In genomic region chr3:48435774-48436476, GRCh38 we compare ENCODE assay signal across 1 cellular context.
A peak's percentile ranks its signal among the peaks of the same experiment; 100 is the strongest.
TF ChIP-seq lines count a peak whose summit lies in the region.

No MANE protein-coding gene starts in this region.

TF ChIP-seq in HepG2, 621 proteins besides CTCF, POLR2A, EP300 and RAD21 (continued from another document and continues in another):
- 0 out of 4 replicates have a peak, but pooled peaks of 1 of the 2 experiments have one; percentile 51 for TF ChIP-seq ATF4 (CRISPR knock-in tag; IDR thresholded peaks at IDR 0.05)
- TF ChIP-seq ELF1 (CRISPR knock-in tag; IDR thresholded peaks at IDR 0.05), result peak; percentile 38; the same call in 1 of the 2 replicates
- 0 out of 2 replicates have a peak, but pooled peaks have one; percentile 20 for TF ChIP-seq NFYC (CRISPR knock-in tag; IDR thresholded peaks at IDR 0.05)
- peak; percentile 53; the same call in 1 of the 2 replicates for TF ChIP-seq ZNF230 (CRISPR knock-in tag; IDR thresholded peaks at IDR 0.05)
- 0 out of 2 replicates have a peak, but pooled peaks have one; percentile 54 for TF ChIP-seq ZFP1 (CRISPR knock-in tag; IDR thresholded peaks at IDR 0.05)
- TF ChIP-seq ZFP36 (IDR thresholded peaks at IDR 0.05; ENCODE audit: borderline replicate concordance, low read depth, low read length, partially characterized antibody), result peak; percentile 40
- peak; percentile 49; the same call in 1 of the 2 replicates for TF ChIP-seq ARID4A (CRISPR knock-in tag; IDR thresholded peaks at IDR 0.05; ENCODE audit: borderline replicate concordance)
- peak; percentile 89 for TF ChIP-seq ZNF501 (CRISPR knock-in tag; IDR thresholded peaks at IDR 0.05)
- TF ChIP-seq SAP130 (CRISPR knock-in tag; IDR thresholded peaks at IDR 0.05; ENCODE audit: low read depth), result peak; percentile 61
- peak; percentile 62 for TF ChIP-seq ZMYM4 (CRISPR knock-in tag; IDR thresholded peaks at IDR 0.05)
- peak; percentile 36; the same call in 1 of the 2 replicates for TF ChIP-seq BHLHE40 (IDR thresholded peaks at IDR 0.05; ENCODE audit: low read length)
- TF ChIP-seq ZNF552 (CRISPR knock-in tag; IDR thresholded peaks at IDR 0.05; ENCODE audit: borderline replicate concordance), result no peak
- TF ChIP-seq TSC22D2 (CRISPR knock-in tag; IDR thresholded peaks at IDR 0.05; ENCODE audit: borderline replicate concordance), result 0 out of 2 replicates have a peak, but pooled peaks have one; percentile 58
- TF ChIP-seq FOXC1 (CRISPR knock-in tag; IDR thresholded peaks at IDR 0.05; ENCODE audit: borderline replicate concordance), result 0 out of 2 replicates have a peak, but pooled peaks have one; percentile 46
- TF ChIP-seq TBP (CRISPR knock-in tag; IDR thresholded peaks at IDR 0.05), result no peak
- TF ChIP-seq TFE3 (CRISPR knock-in tag; IDR thresholded peaks at IDR 0.05), result peak; percentile 43; the same call in 1 of the 2 replicates
- TF ChIP-seq MAFG (CRISPR knock-in tag; IDR thresholded peaks at IDR 0.05), result no peak
- TF ChIP-seq ZBTB26 (CRISPR knock-in tag; IDR thresholded peaks at IDR 0.05; ENCODE audit: borderline replicate concordance), result peak; percentile 73
- TF ChIP-seq RARA (CRISPR knock-in tag; IDR thresholded peaks at IDR 0.05), result 0 out of 2 replicates have a peak, but pooled peaks have one; percentile 23
- TF ChIP-seq ZNF142 (CRISPR knock-in tag; IDR thresholded peaks at IDR 0.05), result no peak
- no peak; the same call in 2 of the 3 replicates for TF ChIP-seq MXI1 (IDR thresholded peaks at IDR 0.05; ENCODE audit: borderline replicate concordance, low read depth, low read length)
- 0 out of 2 replicates have a peak, but pooled peaks have one; percentile 33 for TF ChIP-seq ZNF503 (CRISPR knock-in tag; IDR thresholded peaks at IDR 0.05)
- TF ChIP-seq SP1 (IDR thresholded peaks at IDR 0.05), result no peak
- peak; percentile 34; the same call in 1 of the 2 replicates for TF ChIP-seq SP1 (CRISPR knock-in tag; IDR thresholded peaks at IDR 0.05)
- peak; percentile 82 for TF ChIP-seq HNF1B (CRISPR knock-in tag; IDR thresholded peaks at IDR 0.05)
- 0 out of 2 replicates have a peak, but pooled peaks have one; percentile 30 for TF ChIP-seq ZBTB49 (CRISPR knock-in tag; IDR thresholded peaks at IDR 0.05; ENCODE audit: borderline replicate concordance)
- TF ChIP-seq MXD4 (CRISPR knock-in tag; IDR thresholded peaks at IDR 0.05), result 0 out of 2 replicates have a peak, but pooled peaks have one; percentile 18
- TF ChIP-seq RFXAP (CRISPR knock-in tag; IDR thresholded peaks at IDR 0.05; ENCODE audit: borderline replicate concordance), result 0 out of 2 replicates have a peak, but pooled peaks have one; percentile 20
- no peak for TF ChIP-seq ZNF777 (CRISPR knock-in tag; IDR thresholded peaks at IDR 0.05)
- TF ChIP-seq TCF12 (IDR thresholded peaks at IDR 0.05), result no peak
- TF ChIP-seq TCF12 (CRISPR knock-in tag; IDR thresholded peaks at IDR 0.05), result peak; percentile 51; the same call in 1 of the 2 replicates
- no peak for TF ChIP-seq SOX6 (IDR thresholded peaks at IDR 0.05)
- TF ChIP-seq SOX6 (CRISPR knock-in tag; IDR thresholded peaks at IDR 0.05), result peak; percentile 21; the same call in 1 of the 2 replicates
- no peak for TF ChIP-seq TRIM22 (IDR thresholded peaks at IDR 0.05)
- TF ChIP-seq REPIN1 (CRISPR knock-in tag; IDR thresholded peaks at IDR 0.05; ENCODE audit: borderline replicate concordance, low read depth), result peak; percentile 43; the same call in 1 of the 2 replicates
- TF ChIP-seq MATR3 (CRISPR knock-in tag; IDR thresholded peaks at IDR 0.05), result no peak
- TF ChIP-seq NBN (conservative IDR thresholded peaks at IDR 0.05), result no peak
